Comparison of ENCODE assay signal across 13 cellular contexts in genomic region chr11:35579557-35580396, GRCh38. TPM values are rescaled to one million over a fixed set of nuclear protein-coding genes. Genes with fewer than 3 reads are reported as not detected.
DNase-seq lines count a peak whose midpoint lies in the region; ATAC-seq and TF ChIP-seq lines count a peak whose summit lies in the region.
"Had no signal": no experiment of that assay in that cellular context is flagged by ENCODE, and none has a peak within 500 bp of the region (broad histone marks: within the 10 kb centered on the region; RNA-seq: fewer than 3 reads in every experiment).

No MANE protein-coding gene starts in this region.

- H3K27me3 ChIP-seq in SJSA1 (replicated peaks) = no peaks in the 10 kb centered on the region
- H3K27me3 ChIP-seq in upper lobe of right lung = peaks cover 3% of the 10 kb centered on the region
- H3K27me3 ChIP-seq: colonic mucosa had no signal

- H3K4me3 ChIP-seq in SJSA1 (no peak overlapping the region), fibroblast of mammary gland (ENCODE audit: control insufficient read depth, low read depth, low read length) (no peak overlapping the region), upper lobe of right lung (no peak overlapping the region)
- H3K4me3 ChIP-seq: colonic mucosa had no signal

- no peak overlapping the region for H3K4me3 Mint-ChIP-seq in activated CD4-positive, alpha-beta T cell treated with anti-CD3 and anti-CD28 coated beads, Interleukin-2, amount 10 ng/mL, durations not matched to agents 24 days and 14 days
- H3K4me3 Mint-ChIP-seq: IgD-negative memory B cell, neural crest cell had no signal

- H3K27me3 Mint-ChIP-seq in activated CD4-positive, alpha-beta T cell treated with anti-CD3 and anti-CD28 coated beads, Interleukin-2, amount 10 ng/mL, durations not matched to agents 24 days and 14 days = peaks cover 32% of the 10 kb centered on the region

- intact Hi-C loops in upper lobe of right lung (cut with DNase I) = no loop called here
- intact Hi-C loops in activated CD4-positive, alpha-beta T cell treated with anti-CD3 and anti-CD28 coated beads, Interleukin-2, amount 10 ng/mL, durations not matched to agents 24 days and 14 days (cut with micrococcal nuclease) = no loop called here

- H3K4me1 Mint-ChIP-seq in activated CD4-positive, alpha-beta T cell treated with anti-CD3 and anti-CD28 coated beads, Interleukin-2, amount 10 ng/mL, durations not matched to agents 24 days and 14 days = no peaks in the 10 kb centered on the region
- H3K4me1 Mint-ChIP-seq: IgD-negative memory B cell had no signal

- no peak overlapping the region for H3K27ac Mint-ChIP-seq in activated CD4-positive, alpha-beta T cell treated with anti-CD3 and anti-CD28 coated beads, Interleukin-2, amount 10 ng/mL, durations not matched to agents 24 days and 14 days
- H3K27ac Mint-ChIP-seq: IgD-negative memory B cell had no signal

- peaks cover 3% of the 10 kb centered on the region for H3K9me3 Mint-ChIP-seq in activated CD4-positive, alpha-beta T cell treated with anti-CD3 and anti-CD28 coated beads, Interleukin-2, amount 10 ng/mL, durations not matched to agents 24 days and 14 days
- H3K9me3 Mint-ChIP-seq: neural crest cell had no signal

- H3K36me3 Mint-ChIP-seq in activated CD4-positive, alpha-beta T cell treated with anti-CD3 and anti-CD28 coated beads, Interleukin-2, amount 10 ng/mL, durations not matched to agents 24 days and 14 days (ENCODE audit: low read depth) = no peaks in the 10 kb centered on the region
- H3K36me3 Mint-ChIP-seq: IgD-negative memory B cell had no signal

- H3K9me3 ChIP-seq in SJSA1 (replicated peaks) = no peaks in the 10 kb centered on the region
- H3K9me3 ChIP-seq in upper lobe of right lung = no peaks in the 10 kb centered on the region
- H3K9me3 ChIP-seq: colonic mucosa had no signal

- ATAC-seq in upper lobe of right lung = peak; percentile 61

- H3K36me3 ChIP-seq in SJSA1 (no peaks in the 10 kb centered on the region), upper lobe of right lung (no peaks in the 10 kb centered on the region)
- H3K36me3 ChIP-seq: colonic mucosa had no signal

- peak overlapping the region; percentile 95 for H3K27ac ChIP-seq in SJSA1
- H3K27ac ChIP-seq in upper lobe of right lung = no peak overlapping the region
- H3K27ac ChIP-seq: colonic mucosa had no signal

- H3K4me1 ChIP-seq in SJSA1 (replicated peaks) = peaks cover 51% of the 10 kb centered on the region
- no peaks in the 10 kb centered on the region for H3K4me1 ChIP-seq in upper lobe of right lung
- H3K4me1 ChIP-seq: colonic mucosa had no signal

- TF ChIP-seq CTCF in fibroblast of mammary gland (conservative IDR thresholded peaks at IDR 0.05; ENCODE audit: control insufficient read depth, insufficient read depth, low read depth, low read length) = no peak
- no peak for TF ChIP-seq CTCF in upper lobe of right lung (IDR thresholded peaks at IDR 0.05)

- DNase-seq in SIG-M5 treated with dmso at 0.1 percent for 504 hours (lab: John Stamatoyannopoulos, UW; ENCODE audit: unreplicated experiment) = peak; percentile 41
- no peak for DNase-seq in SIG-M5 (lab: John Stamatoyannopoulos, UW)
- peak; percentile 78 to 95 for DNase-seq in SJSA1 (ENCODE audit: low read depth in 1 of 2, low spot score in 2 of 2)
- DNase-seq in fibroblast of mammary gland (ENCODE audit: low read depth) = peak; percentile 97
- DNase-seq in upper lobe of right lung = no peak
- no peak for DNase-seq in activated CD4-positive, alpha-beta T cell treated with anti-CD3 and anti-CD28 coated beads, Interleukin-2, amount 10 ng/mL, durations not matched to agents 24 days and 14 days
- no peak for DNase-seq in GM19238 (ENCODE audit: insufficient read length, low spot score)
- DNase-seq in activated gamma-delta T cell treated with Interleukin-2 at 50 U/mL for 16 hours = no peak
- DNase-seq: activated CD4-positive, CD25-positive, alpha-beta regulatory T cell; C1 segment of cervical spinal cord; colonic mucosa had no signal

RNA-seq across cellular contexts. Expression of gene FJX1, which starts 38.5 kb away (rescaled TPM):
- total RNA-seq in SJSA1 (2014; rRNA removed; shearing (Covaris generic)) = 26.2 and 31.7 TPM in 2 replicates
- total RNA-seq in upper lobe of right lung = 5.9 TPM
- total RNA-seq in activated CD4-positive, alpha-beta T cell treated with anti-CD3 and anti-CD28 coated beads, Interleukin-2, amount 10 ng/mL, durations not matched to agents 24 days and 14 days = 0.26 and 0.30 TPM in 2 replicates

RNA-seq across cellular contexts. Expression of gene PAMR1, which starts 54.4 kb away (rescaled TPM):
- total RNA-seq in SJSA1 (2014; rRNA removed; shearing (Covaris generic)) = 57.4 and 57.6 TPM in 2 replicates
- 12.4 TPM for total RNA-seq in upper lobe of right lung
- not detected in 2 replicates for total RNA-seq in activated CD4-positive, alpha-beta T cell treated with anti-CD3 and anti-CD28 coated beads, Interleukin-2, amount 10 ng/mL, durations not matched to agents 24 days and 14 days

Comparison
In these comparisons a context has a peak if more than half of its experiments do, and no peak if none do; other contexts are left out.
1. DNase-seq: peak in SIG-M5 treated with dmso at 0.1 percent for 504 hours (single experiment), SJSA1 (2 of 2) and fibroblast of mammary gland (single experiment); none in SIG-M5 (single experiment), upper lobe of right lung (single experiment), activated CD4-positive, alpha-beta T cell treated with anti-CD3 and anti-CD28 coated beads, Interleukin-2, amount 10 ng/mL, durations not matched to agents 24 days and 14 days (single experiment), GM19238 (single experiment) and activated gamma-delta T cell treated with Interleukin-2 at 50 U/mL for 16 hours (single experiment).
2. RNA of gene PAMR1, which starts 54.4 kb away (total RNA-seq): 57.4 to 57.6 TPM in SJSA1 and 12.4 TPM in upper lobe of right lung (single experiment); not detected in activated CD4-positive, alpha-beta T cell treated with anti-CD3 and anti-CD28 coated beads, Interleukin-2, amount 10 ng/mL, durations not matched to agents 24 days and 14 days; every median in the first group is over 10 times any median in the second.